22 cellular contexts compared by ENCODE assay signal in genomic region chr9:119611564-119611963, GRCh38.
DNase-seq lines count a peak whose midpoint lies in the region; ATAC-seq, FAIRE-seq and TF ChIP-seq lines count a peak whose summit lies in the region.
"Had no signal": no experiment of that assay in that cellular context is flagged by ENCODE, and none has a peak within 500 bp of the region (broad histone marks: within the 10 kb centered on the region; RNA-seq: fewer than 3 reads in every experiment).

No MANE protein-coding gene starts in this region.

- TF ChIP-seq EP300 in HepG2 (IDR thresholded peaks at IDR 0.05; ENCODE audit: low read depth in 2 of 2, low read length in 2 of 2) (no peak), HepG2 (CRISPR knock-in tag; IDR thresholded peaks at IDR 0.05; ENCODE audit: borderline replicate concordance) (no peak), stomach (IDR thresholded peaks at IDR 0.05) (no peak)

- TF ChIP-seq RAD21 in HepG2 (CRISPR knock-in tag; IDR thresholded peaks at IDR 0.05), result no peak

- H3K4me3 Mint-ChIP-seq in activated T-cell treated with anti-CD3 and anti-CD28 coated beads, Interleukin-2, amount 50 U/mL, for 4 hours, result no peak overlapping the region
- H3K4me3 Mint-ChIP-seq: CD4-positive, alpha-beta memory T cell; H9 had no signal

- FAIRE-seq in HepG2 (lab: Jason Lieb, UNC), result no peak
- FAIRE-seq: A549, GM12878, GM19239 had no signal

- no peaks in the 10 kb centered on the region for H3K27me3 Mint-ChIP-seq in activated T-cell treated with anti-CD3 and anti-CD28 coated beads, Interleukin-2, amount 50 U/mL, for 4 hours (ENCODE audit: low read depth)
- H3K27me3 Mint-ChIP-seq: CD4-positive, alpha-beta memory T cell had no signal

- no peaks in the 10 kb centered on the region for H3K79me2 ChIP-seq in HepG2 (ENCODE audit: insufficient read depth, low read length)

- CTCF ChIA-PET in HepG2 (lab: Yijun Ruan, JAX; ENCODE audit: low intra/inter-chr PET ratio, low total read pairs), result no interaction called here

- H4K20me1 ChIP-seq in HepG2 (ENCODE audit: insufficient read depth, low read length), result no peaks in the 10 kb centered on the region

- H3K4me1 ChIP-seq in right lobe of liver, result no peaks in the 10 kb centered on the region
- no peaks in the 10 kb centered on the region for H3K4me1 ChIP-seq in HepG2 (ENCODE audit: insufficient read depth, low read length)
- peaks cover 6% of the 10 kb centered on the region for H3K4me1 ChIP-seq in body of pancreas
- no peaks in the 10 kb centered on the region for H3K4me1 ChIP-seq in stomach
- H3K4me1 ChIP-seq: A549 had no signal

- DNase-seq in right lobe of liver (peak in 2 of 3 donors; percentile 25 to 47), HepG2 (ENCODE audit: low spot score) (no peak), body of pancreas (peak; percentile 19 to 65 (median 23)), left lobe of liver (ENCODE audit: low spot score) (peak; percentile 46), stomach (peak; percentile 25), dedifferentiated amniotic fluid mesenchymal stem cell (ENCODE audit: extremely low spot score) (no peak), anterior cingulate cortex (lab: John Stamatoyannopoulos, UW) (no peak)
- DNase-seq in activated T-cell treated with anti-CD3 and anti-CD28 coated beads, Interleukin-2, amount 50 U/mL, for 4 hours, result no peak
- DNase-seq: 8988T; C1 segment of cervical spinal cord; Calu3; CD4-positive, alpha-beta memory T cell; COR-L47; DMS79; EL; GDM1; GM23248; H9 had no signal

- in situ Hi-C loops in HepG2 (cut with HindIII; ENCODE audit: extremely low pct_ligation_motif_present, low pct_unique_long_range_greater_than_20kb), result no loop called here

- no peaks in the 10 kb centered on the region for H3K4me1 Mint-ChIP-seq in activated T-cell treated with anti-CD3 and anti-CD28 coated beads, Interleukin-2, amount 50 U/mL, for 4 hours (ENCODE audit: low read depth)
- H3K4me1 Mint-ChIP-seq: CD4-positive, alpha-beta memory T cell had no signal

- H3K9ac ChIP-seq in HepG2 (ENCODE audit: insufficient read depth, low read depth, low read length), result no peak overlapping the region
- H3K9ac ChIP-seq: GM23248 had no signal

- H3K4me3 ChIP-seq in right lobe of liver (no peak overlapping the region), HepG2 (replicated peaks in 1 of 3; ENCODE audit: insufficient read depth in 1 of 3, low read depth in 2 of 3, low read length in 3 of 3) (no peak overlapping the region), body of pancreas (no peak overlapping the region), stomach (no peak overlapping the region)
- H3K4me3 ChIP-seq: A549, GM12878, GM23248 had no signal

- H3K36me3 Mint-ChIP-seq in activated T-cell treated with anti-CD3 and anti-CD28 coated beads, Interleukin-2, amount 50 U/mL, for 4 hours (ENCODE audit: insufficient read depth), result no peaks in the 10 kb centered on the region
- H3K36me3 Mint-ChIP-seq: CD4-positive, alpha-beta memory T cell had no signal

- no peaks in the 10 kb centered on the region for H3K27me3 ChIP-seq in right lobe of liver
- H3K27me3 ChIP-seq in HepG2 (ENCODE audit: control insufficient read depth in 1 of 2, insufficient read depth in 2 of 2, low read length in 2 of 2), result no peaks in the 10 kb centered on the region
- no peaks in the 10 kb centered on the region for H3K27me3 ChIP-seq in body of pancreas
- no peaks in the 10 kb centered on the region for H3K27me3 ChIP-seq in stomach

- ATAC-seq in right lobe of liver (peak; percentile 54 to 80 (median 70)), HepG2 (no peak), body of pancreas (no peak), left lobe of liver (peak; percentile 82)
- ATAC-seq in activated T-cell treated with anti-CD3 and anti-CD28 coated beads, Interleukin-2, amount 50 U/mL, for 4 hours, result no peak
- ATAC-seq: A549, GM12878, HCT116 had no signal

- H2AFZ ChIP-seq in HepG2 (ENCODE audit: low read length), result no peak overlapping the region
- H2AFZ ChIP-seq: GM23248 had no signal

- BruUV-seq in HepG2 (replicated peaks; lab: Mats Ljungman, UMichigan), result no TSS peak

- TF ChIP-seq POLR2A in right lobe of liver (IDR thresholded peaks at IDR 0.05), result no peak
- no peak for TF ChIP-seq POLR2A in HepG2 (IDR thresholded peaks at IDR 0.05; ENCODE audit: insufficient read depth in 1 of 2, low read depth in 2 of 2, low read length in 2 of 2)
- no peak for TF ChIP-seq POLR2A in body of pancreas (IDR thresholded peaks at IDR 0.05)
- no peak for TF ChIP-seq POLR2A in stomach (IDR thresholded peaks at IDR 0.05)

- 17% methylated on average over 1 of the region's 1 CpG for WGBS in right lobe of liver (ENCODE audit: insufficient coverage, low coverage, low lambda C conversion rate, missing lambda C conversion rate)
- 0% methylated on average over 1 of the region's 1 CpG for WGBS in HepG2 (ENCODE audit: low lambda C conversion rate)
- 13 to 21% methylated on average over 1 of the region's 1 CpG for WGBS in body of pancreas, 2 donors
- 23 to 60% (median 33%) methylated on average over 1 of the region's 1 CpG for WGBS in stomach, 5 donors

- TF ChIP-seq CTCF in right lobe of liver (IDR thresholded peaks at IDR 0.05) (no peak), HepG2 (CRISPR knock-in tag; IDR thresholded peaks at IDR 0.05) (no peak), body of pancreas (IDR thresholded peaks at IDR 0.05) (no peak), stomach (IDR thresholded peaks at IDR 0.05) (no peak)

- intact Hi-C loops in right lobe of liver (cut with DNase I) (no loop called here), HepG2 (cut with micrococcal nuclease; ENCODE audit: unreplicated experiment) (no loop called here), body of pancreas (cut with DNase I) (no loop called here), stomach (cut with DNase I; ENCODE audit: low total_unique reads) (no loop called here)

- H3K36me3 ChIP-seq in right lobe of liver (no peaks in the 10 kb centered on the region), HepG2 (replicated peaks in 1 of 2; ENCODE audit: control insufficient read depth in 1 of 2, insufficient read depth in 2 of 2, low read length in 2 of 2) (no peaks in the 10 kb centered on the region), body of pancreas (replicated peaks in 1 of 2; ENCODE audit: insufficient read depth in 1 of 2, low read depth in 2 of 2) (no peaks in the 10 kb centered on the region), stomach (no peaks in the 10 kb centered on the region)

- POLR2A ChIA-PET in HepG2 (lab: Yijun Ruan, JAX), result no interaction called here

- peaks cover 4% of the 10 kb centered on the region for H3K9me3 Mint-ChIP-seq in activated T-cell treated with anti-CD3 and anti-CD28 coated beads, Interleukin-2, amount 50 U/mL, for 4 hours

- H3K27ac ChIP-seq in right lobe of liver, result no peak overlapping the region
- H3K27ac ChIP-seq in HepG2 (ENCODE audit: extremely low read length, insufficient read depth, low read length), result no peak overlapping the region
- H3K27ac ChIP-seq in body of pancreas, result no peak overlapping the region
- H3K27ac ChIP-seq in stomach, result no peak overlapping the region
- H3K27ac ChIP-seq: A549, GM23248 had no signal

- H3K9me3 ChIP-seq in right lobe of liver (no peaks in the 10 kb centered on the region), HepG2 (ENCODE audit: low read length) (no peaks in the 10 kb centered on the region), body of pancreas (no peaks in the 10 kb centered on the region), stomach (peaks cover 0 to 9% (median 0%) of the 10 kb centered on the region in 4 donors)
- H3K9me3 ChIP-seq: A549 had no signal

- H3K4me2 ChIP-seq in HepG2 (ENCODE audit: low read depth, low read length), result no peak overlapping the region
- H3K4me2 ChIP-seq: A549 had no signal

TF ChIP-seq in HepG2, 621 proteins besides CTCF, POLR2A, EP300 and RAD21:
- TF ChIP-seq PRPF4 (IDR thresholded peaks at IDR 0.05; ENCODE audit: low read depth, low read length, poor library complexity, severe bottlenecking) (no peak), ATF7-NPFF (CRISPR knock-in tag; IDR thresholded peaks at IDR 0.05; ENCODE audit: low read depth) (no peak), ZNF256 (CRISPR knock-in tag; conservative IDR thresholded peaks at IDR 0.05) (no peak), CENPBD1 (CRISPR knock-in tag; IDR thresholded peaks at IDR 0.05; ENCODE audit: borderline replicate concordance, low read depth) (no peak), ZNF34 (CRISPR knock-in tag; IDR thresholded peaks at IDR 0.05; ENCODE audit: borderline replicate concordance) (no peak), BRD4 (CRISPR knock-in tag; IDR thresholded peaks at IDR 0.05) (no peak), ONECUT2 (CRISPR knock-in tag; IDR thresholded peaks at IDR 0.05) (no peak)

Comparison
In these comparisons a context has a peak if more than half of its experiments do, and no peak if none do; other contexts are left out.
1. ATAC-seq: peak in right lobe of liver (4 of 4) and left lobe of liver (single experiment); none in HepG2 (single experiment), body of pancreas (single experiment) and activated T-cell treated with anti-CD3 and anti-CD28 coated beads, Interleukin-2, amount 50 U/mL, for 4 hours (0 of 2).
2. DNase-seq: peak in right lobe of liver (2 of 3), body of pancreas (4 of 4), left lobe of liver (single experiment) and stomach (single experiment); none in HepG2 (single experiment), dedifferentiated amniotic fluid mesenchymal stem cell (single experiment), activated T-cell treated with anti-CD3 and anti-CD28 coated beads, Interleukin-2, amount 50 U/mL, for 4 hours (single experiment) and anterior cingulate cortex (0 of 58).